ENCODE assay signal across 1 cellular context in genomic region chr3:193662757-193663322, GRCh38.
TF ChIP-seq lines count a peak whose summit lies in the region.

No MANE protein-coding gene starts in this region.

TF ChIP-seq in K562, 482 proteins besides CTCF, POLR2A, EP300 and RAD21 (continued from another document and continues in another):
- TF ChIP-seq MGA (IDR thresholded peaks at IDR 0.05), result peak; percentile 20; the same call in 1 of the 2 replicates
- TF ChIP-seq NCOR1 (IDR thresholded peaks at IDR 0.05), result no peak
- TF ChIP-seq SMARCC2 (IDR thresholded peaks at IDR 0.05; ENCODE audit: low read depth), result no peak
- no peak for TF ChIP-seq NR4A1 (CRISPR knock-in tag; IDR thresholded peaks at IDR 0.05)
- no peak for TF ChIP-seq NR4A1 (tag; IDR thresholded peaks at IDR 0.05)
- no peak for TF ChIP-seq ZNF232 (CRISPR knock-in tag; IDR thresholded peaks at IDR 0.05)
- TF ChIP-seq, protein P1, sequence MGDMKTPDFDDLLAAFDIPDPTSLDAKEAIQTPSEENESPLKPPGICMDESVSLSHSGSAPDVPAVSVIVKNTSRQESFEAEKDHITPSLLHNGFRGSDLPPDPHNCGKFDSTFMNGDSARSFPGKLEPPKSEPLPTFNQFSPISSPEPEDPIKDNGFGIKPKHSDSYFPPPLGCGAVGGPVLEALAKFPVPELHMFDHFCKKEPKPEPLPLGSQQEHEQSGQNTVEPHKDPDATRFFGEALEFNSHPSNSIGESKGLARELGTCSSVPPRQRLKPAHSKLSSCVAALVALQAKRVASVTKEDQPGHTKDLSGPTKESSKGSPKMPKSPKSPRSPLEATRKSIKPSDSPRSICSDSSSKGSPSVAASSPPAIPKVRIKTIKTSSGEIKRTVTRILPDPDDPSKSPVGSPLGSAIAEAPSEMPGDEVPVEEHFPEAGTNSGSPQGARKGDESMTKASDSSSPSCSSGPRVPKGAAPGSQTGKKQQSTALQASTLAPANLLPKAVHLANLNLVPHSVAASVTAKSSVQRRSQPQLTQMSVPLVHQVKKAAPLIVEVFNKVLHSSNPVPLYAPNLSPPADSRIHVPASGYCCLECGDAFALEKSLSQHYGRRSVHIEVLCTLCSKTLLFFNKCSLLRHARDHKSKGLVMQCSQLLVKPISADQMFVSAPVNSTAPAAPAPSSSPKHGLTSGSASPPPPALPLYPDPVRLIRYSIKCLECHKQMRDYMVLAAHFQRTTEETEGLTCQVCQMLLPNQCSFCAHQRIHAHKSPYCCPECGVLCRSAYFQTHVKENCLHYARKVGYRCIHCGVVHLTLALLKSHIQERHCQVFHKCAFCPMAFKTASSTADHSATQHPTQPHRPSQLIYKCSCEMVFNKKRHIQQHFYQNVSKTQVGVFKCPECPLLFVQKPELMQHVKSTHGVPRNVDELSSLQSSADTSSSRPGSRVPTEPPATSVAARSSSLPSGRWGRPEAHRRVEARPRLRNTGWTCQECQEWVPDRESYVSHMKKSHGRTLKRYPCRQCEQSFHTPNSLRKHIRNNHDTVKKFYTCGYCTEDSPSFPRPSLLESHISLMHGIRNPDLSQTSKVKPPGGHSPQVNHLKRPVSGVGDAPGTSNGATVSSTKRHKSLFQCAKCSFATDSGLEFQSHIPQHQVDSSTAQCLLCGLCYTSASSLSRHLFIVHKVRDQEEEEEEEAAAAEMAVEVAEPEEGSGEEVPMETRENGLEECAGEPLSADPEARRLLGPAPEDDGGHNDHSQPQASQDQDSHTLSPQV (IDR thresholded peaks at IDR 0.05), result peak; percentile 66
- no peak for TF ChIP-seq THRAP3 (IDR thresholded peaks at IDR 0.05; ENCODE audit: borderline replicate concordance)
- TF ChIP-seq ZBTB11 (CRISPR knock-in tag; IDR thresholded peaks at IDR 0.05), result no peak
- TF ChIP-seq, protein P2, sequence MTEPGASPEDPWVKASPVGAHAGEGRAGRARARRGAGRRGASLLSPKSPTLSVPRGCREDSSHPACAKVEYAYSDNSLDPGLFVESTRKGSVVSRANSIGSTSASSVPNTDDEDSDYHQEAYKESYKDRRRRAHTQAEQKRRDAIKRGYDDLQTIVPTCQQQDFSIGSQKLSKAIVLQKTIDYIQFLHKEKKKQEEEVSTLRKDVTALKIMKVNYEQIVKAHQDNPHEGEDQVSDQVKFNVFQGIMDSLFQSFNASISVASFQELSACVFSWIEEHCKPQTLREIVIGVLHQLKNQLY (CRISPR knock-in tag; conservative IDR thresholded peaks at IDR 0.05), result 0 out of 4 replicates have a peak, but pooled peaks of 1 of the 2 experiments have one; percentile 48
- TF ChIP-seq HNRNPUL1 (IDR thresholded peaks at IDR 0.05; ENCODE audit: low read length), result no peak
- no peak for TF ChIP-seq ZBTB8A (IDR thresholded peaks at IDR 0.05; ENCODE audit: partially characterized antibody)
- 0 out of 2 replicates have a peak, but pooled peaks have one; percentile 11 for TF ChIP-seq KLF6 (CRISPR knock-in tag; IDR thresholded peaks at IDR 0.05; ENCODE audit: borderline replicate concordance)
- 0 out of 2 replicates have a peak, but pooled peaks have one; percentile 44 for TF ChIP-seq MECOM (CRISPR knock-in tag; IDR thresholded peaks at IDR 0.05)
- TF ChIP-seq, protein P3, sequence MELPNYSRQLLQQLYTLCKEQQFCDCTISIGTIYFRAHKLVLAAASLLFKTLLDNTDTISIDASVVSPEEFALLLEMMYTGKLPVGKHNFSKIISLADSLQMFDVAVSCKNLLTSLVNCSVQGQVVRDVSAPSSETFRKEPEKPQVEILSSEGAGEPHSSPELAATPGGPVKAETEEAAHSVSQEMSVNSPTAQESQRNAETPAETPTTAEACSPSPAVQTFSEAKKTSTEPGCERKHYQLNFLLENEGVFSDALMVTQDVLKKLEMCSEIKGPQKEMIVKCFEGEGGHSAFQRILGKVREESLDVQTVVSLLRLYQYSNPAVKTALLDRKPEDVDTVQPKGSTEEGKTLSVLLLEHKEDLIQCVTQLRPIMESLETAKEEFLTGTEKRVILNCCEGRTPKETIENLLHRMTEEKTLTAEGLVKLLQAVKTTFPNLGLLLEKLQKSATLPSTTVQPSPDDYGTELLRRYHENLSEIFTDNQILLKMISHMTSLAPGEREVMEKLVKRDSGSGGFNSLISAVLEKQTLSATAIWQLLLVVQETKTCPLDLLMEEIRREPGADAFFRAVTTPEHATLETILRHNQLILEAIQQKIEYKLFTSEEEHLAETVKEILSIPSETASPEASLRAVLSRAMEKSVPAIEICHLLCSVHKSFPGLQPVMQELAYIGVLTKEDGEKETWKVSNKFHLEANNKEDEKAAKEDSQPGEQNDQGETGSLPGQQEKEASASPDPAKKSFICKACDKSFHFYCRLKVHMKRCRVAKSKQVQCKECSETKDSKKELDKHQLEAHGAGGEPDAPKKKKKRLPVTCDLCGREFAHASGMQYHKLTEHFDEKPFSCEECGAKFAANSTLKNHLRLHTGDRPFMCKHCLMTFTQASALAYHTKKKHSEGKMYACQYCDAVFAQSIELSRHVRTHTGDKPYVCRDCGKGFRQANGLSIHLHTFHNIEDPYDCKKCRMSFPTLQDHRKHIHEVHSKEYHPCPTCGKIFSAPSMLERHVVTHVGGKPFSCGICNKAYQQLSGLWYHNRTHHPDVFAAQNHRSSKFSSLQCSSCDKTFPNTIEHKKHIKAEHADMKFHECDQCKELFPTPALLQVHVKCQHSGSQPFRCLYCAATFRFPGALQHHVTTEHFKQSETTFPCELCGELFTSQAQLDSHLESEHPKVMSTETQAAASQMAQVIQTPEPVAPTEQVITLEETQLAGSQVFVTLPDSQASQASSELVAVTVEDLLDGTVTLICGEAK (IDR thresholded peaks at IDR 0.05), result no peak
- TF ChIP-seq, protein P3 (CRISPR knock-in tag; IDR thresholded peaks at IDR 0.05), result no peak
- TF ChIP-seq ZNF395 (CRISPR knock-in tag; IDR thresholded peaks at IDR 0.05), result 0 out of 2 replicates have a peak, but pooled peaks have one; percentile 45
